ENCODE assay signal across 22 cellular contexts in genomic region chr1:109238382-109238781, GRCh38.
"Had no signal": no experiment of that assay in that cellular context is flagged by ENCODE, and none has a peak within 500 bp of the region (broad histone marks: within the 10 kb centered on the region; RNA-seq: fewer than 3 reads in every experiment).

No MANE protein-coding gene starts in this region.

- H3K27me3 ChIP-seq: brain microvascular endothelial cell, hepatocyte, suprapubic skin had no signal

- H3K9me3 ChIP-seq: left ventricle myocardium inferior, mucosa of descending colon, suprapubic skin had no signal

- H3K27ac Mint-ChIP-seq: activated CD4-positive, alpha-beta T cell treated with anti-CD3 and anti-CD28 coated beads, Interleukin-2, amount 10 ng/mL, durations not matched to agents 24 days and 14 days; activated CD8-positive, alpha-beta T cell treated with anti-CD3 and anti-CD28 coated beads, Interleukin-2, amount 10 ng/mL, durations not matched to agents 7 days and 5 days; activated naive CD8-positive, alpha-beta T cell; memory B cell; progenitor cell of endocrine pancreas had no signal

- H3K4me3 ChIP-seq: hepatocyte, left ventricle myocardium inferior, mucosa of descending colon, suprapubic skin had no signal

- H3K4me3 Mint-ChIP-seq: activated CD4-positive, alpha-beta T cell treated with anti-CD3 and anti-CD28 coated beads, Interleukin-2, amount 10 ng/mL, durations not matched to agents 24 days and 14 days; activated CD8-positive, alpha-beta T cell treated with anti-CD3 and anti-CD28 coated beads, Interleukin-2, amount 10 ng/mL, durations not matched to agents 7 days and 5 days; activated naive CD8-positive, alpha-beta T cell; memory B cell; naive thymus-derived CD4-positive, alpha-beta T cell had no signal

- H3K9me3 Mint-ChIP-seq: activated CD4-positive, alpha-beta T cell treated with anti-CD3 and anti-CD28 coated beads, Interleukin-2, amount 10 ng/mL, durations not matched to agents 24 days and 14 days; memory B cell; naive thymus-derived CD4-positive, alpha-beta T cell had no signal

- DNase-seq: activated CD4-positive, alpha-beta T cell treated with anti-CD3 and anti-CD28 coated beads, Interleukin-2, amount 10 ng/mL, durations not matched to agents 24 days and 14 days; activated CD4-positive, CD25-positive, alpha-beta regulatory T cell; activated CD8-positive, alpha-beta memory T cell treated with anti-CD3 and anti-CD28 coated beads, Interleukin-2, amount 50 U/mL, for 4 hours; activated CD8-positive, alpha-beta T cell treated with anti-CD3 and anti-CD28 coated beads, Interleukin-2, amount 10 ng/mL, durations not matched to agents 7 days and 5 days; activated gamma-delta T cell treated with Interleukin-2 at 50 U/mL for 16 hours; brain microvascular endothelial cell; cortex of kidney; effector memory CD4-positive, alpha-beta T cell; left ventricle myocardium inferior; mucosa of descending colon; naive thymus-derived CD4-positive, alpha-beta T cell; right cardiac atrium; small intestine; stimulated activated CD4-positive, alpha-beta T cell treated with anti-CD3 and anti-CD28 coated beads, Interleukin-4, amount 100 ng/mL, for 4 hours; stimulated activated CD8-positive, alpha-beta memory T cell treated with anti-CD3 and anti-CD28 coated beads, Interleukin-4, amount 100 ng/mL, for 48 hours; stimulated activated naive CD8-positive, alpha-beta T cell treated with anti-CD3 and anti-CD28 coated beads, Interleukin-15, Interleukin-2, amounts not matched to agents 100 U/mL and 50 U/mL, for 24 hours; trophoblast cell had no signal

- ATAC-seq: activated CD8-positive, alpha-beta T cell treated with anti-CD3 and anti-CD28 coated beads, Interleukin-2, amount 10 ng/mL, durations not matched to agents 7 days and 5 days; mucosa of descending colon; naive thymus-derived CD4-positive, alpha-beta T cell; stimulated activated naive CD8-positive, alpha-beta T cell treated with anti-CD3 and anti-CD28 coated beads, Interleukin-15, Interleukin-2, amounts not matched to agents 100 U/mL and 50 U/mL, for 24 hours had no signal

- H3K27ac ChIP-seq: brain microvascular endothelial cell, hepatocyte, left ventricle myocardium inferior had no signal

- H3K27me3 Mint-ChIP-seq: activated naive CD8-positive, alpha-beta T cell had no signal
